Comparison of ENCODE assay signal across 8 cellular contexts in genomic region chr20:50978533-50978932, GRCh38. TPM values are rescaled to one million over a fixed set of nuclear protein-coding genes. Genes with fewer than 3 reads are reported as not detected.
DNase-seq lines count a peak whose midpoint lies in the region; TF ChIP-seq lines count a peak whose summit lies in the region.
"Not testable (repeated sequence)": the region's sequence is repeated elsewhere in the genome, so short reads cannot be mapped to it uniquely, and the experiment has no call there.
"Had no signal": no experiment of that assay in that cellular context is flagged by ENCODE, and none has a peak within 500 bp of the region (broad histone marks: within the 10 kb centered on the region; RNA-seq: fewer than 3 reads in every experiment).

No MANE protein-coding gene starts in this region.

- POLR2A ChIA-PET in HEK293 (lab: Yijun Ruan, JAX); RWPE1 (lab: Yijun Ruan, JAX; ENCODE audit: low non-redundant PET): not testable (repeated sequence)

- H3K36me3 ChIP-seq in HEK293 (ENCODE audit: control insufficient read depth in 2 of 2, insufficient read depth in 1 of 2, low read length in 2 of 2): not testable (repeated sequence)

- DNase-seq in RWPE1 (ENCODE audit: low spot score); activated T-helper 2 cell treated with anti-CD3 and anti-CD28 coated beads, Interferon-gamma antibody, Interleukin-2, Interleukin-4, amounts not matched to agents 10 μg/mL and 5 μg/mL and 100 μg/mL, durations not matched to agents 14 hours and 24 hours and 36 hours (ENCODE audit: low spot score); glutamatergic neuron; nephron progenitor cell: not testable (repeated sequence)

- TF ChIP-seq CTCF in HEK293 (tag by site-specific recombination; IDR thresholded peaks at IDR 0.05); RWPE1 (conservative IDR thresholded peaks at IDR 0.05; ENCODE audit: low read depth); glutamatergic neuron (IDR thresholded peaks at IDR 0.05; ENCODE audit: partially characterized antibody, unreplicated experiment); nephron progenitor cell (IDR thresholded peaks at IDR 0.05): not testable (repeated sequence)

- H3K27ac Mint-ChIP-seq in activated T-helper 2 cell treated with anti-CD3 and anti-CD28 coated beads, Interferon-gamma antibody, Interleukin-2, Interleukin-4, amounts not matched to agents 10 μg/mL and 5 μg/mL and 100 μg/mL, durations not matched to agents 14 hours and 24 hours and 36 hours: peak overlapping the region; percentile 1
- H3K27ac Mint-ChIP-seq in glutamatergic neuron (ENCODE audit: unreplicated experiment): peak overlapping the region; percentile 92
- H3K27ac Mint-ChIP-seq in nephron progenitor cell: peak overlapping the region; percentile 88
- peak overlapping the region; percentile 95 for H3K27ac Mint-ChIP-seq in stimulated activated naive CD8-positive, alpha-beta T cell treated with anti-CD3 and anti-CD28 coated beads, Interleukin-15, Interleukin-2, amounts not matched to agents 100 ng/mL and 50 ng/mL, for 24 hours

- peaks cover 11% of the 10 kb centered on the region for H3K27me3 Mint-ChIP-seq in activated T-helper 2 cell treated with anti-CD3 and anti-CD28 coated beads, Interferon-gamma antibody, Interleukin-2, Interleukin-4, amounts not matched to agents 10 μg/mL and 5 μg/mL and 100 μg/mL, durations not matched to agents 14 hours and 24 hours and 36 hours (ENCODE audit: low read depth)
- not testable (repeated sequence) for H3K27me3 Mint-ChIP-seq in glutamatergic neuron (ENCODE audit: unreplicated experiment)
- H3K27me3 Mint-ChIP-seq in nephron progenitor cell (ENCODE audit: low read depth, poor library complexity): peaks cover 34% of the 10 kb centered on the region
- peaks cover 29% of the 10 kb centered on the region for H3K27me3 Mint-ChIP-seq in stimulated activated naive CD8-positive, alpha-beta T cell treated with anti-CD3 and anti-CD28 coated beads, Interleukin-15, Interleukin-2, amounts not matched to agents 100 ng/mL and 50 ng/mL, for 24 hours

- H3K4me3 ChIP-seq in HEK293 (ENCODE audit: low read depth, low read length): not testable (repeated sequence)

- not testable (repeated sequence) for H3K27ac ChIP-seq in HEK293 (ENCODE audit: extremely low read depth, low read depth, low read length)
- peak overlapping the region; percentile 87 for H3K27ac ChIP-seq in RWPE1

- not testable (repeated sequence) for H3K9me3 ChIP-seq in HEK293 (ENCODE audit: control insufficient read depth, insufficient read depth, low read depth, low read length)

- H3K4me3 Mint-ChIP-seq in activated T-helper 2 cell treated with anti-CD3 and anti-CD28 coated beads, Interferon-gamma antibody, Interleukin-2, Interleukin-4, amounts not matched to agents 10 μg/mL and 5 μg/mL and 100 μg/mL, durations not matched to agents 14 hours and 24 hours and 36 hours (ENCODE audit: low read depth); stimulated activated naive CD8-positive, alpha-beta T cell treated with anti-CD3 and anti-CD28 coated beads, Interleukin-15, Interleukin-2, amounts not matched to agents 100 ng/mL and 50 ng/mL, for 24 hours: not testable (repeated sequence)
- H3K4me3 Mint-ChIP-seq in glutamatergic neuron (ENCODE audit: unreplicated experiment): peak overlapping the region; percentile 59
- peak overlapping the region; percentile 9 for H3K4me3 Mint-ChIP-seq in nephron progenitor cell

- H3K9me3 Mint-ChIP-seq in activated T-helper 2 cell treated with anti-CD3 and anti-CD28 coated beads, Interferon-gamma antibody, Interleukin-2, Interleukin-4, amounts not matched to agents 10 μg/mL and 5 μg/mL and 100 μg/mL, durations not matched to agents 14 hours and 24 hours and 36 hours; glutamatergic neuron (ENCODE audit: unreplicated experiment); stimulated activated naive CD8-positive, alpha-beta T cell treated with anti-CD3 and anti-CD28 coated beads, Interleukin-15, Interleukin-2, amounts not matched to agents 100 ng/mL and 50 ng/mL, for 24 hours: not testable (repeated sequence)
- peaks cover 10% of the 10 kb centered on the region for H3K9me3 Mint-ChIP-seq in nephron progenitor cell

- H3K4me1 ChIP-seq in HEK293 (ENCODE audit: control insufficient read depth, insufficient read depth, low read length): not testable (repeated sequence)

- not testable (repeated sequence) for H3K36me3 Mint-ChIP-seq in activated T-helper 2 cell treated with anti-CD3 and anti-CD28 coated beads, Interferon-gamma antibody, Interleukin-2, Interleukin-4, amounts not matched to agents 10 μg/mL and 5 μg/mL and 100 μg/mL, durations not matched to agents 14 hours and 24 hours and 36 hours (ENCODE audit: low read depth); glutamatergic neuron (ENCODE audit: unreplicated experiment); nephron progenitor cell (ENCODE audit: low read depth); stimulated activated naive CD8-positive, alpha-beta T cell treated with anti-CD3 and anti-CD28 coated beads, Interleukin-15, Interleukin-2, amounts not matched to agents 100 ng/mL and 50 ng/mL, for 24 hours (ENCODE audit: low read depth)

- CTCF ChIA-PET in HEK293 (lab: Yijun Ruan, JAX); RWPE1 (lab: Yijun Ruan, JAX): not testable (repeated sequence)

- peaks cover 21% of the 10 kb centered on the region for H3K4me1 Mint-ChIP-seq in activated T-helper 2 cell treated with anti-CD3 and anti-CD28 coated beads, Interferon-gamma antibody, Interleukin-2, Interleukin-4, amounts not matched to agents 10 μg/mL and 5 μg/mL and 100 μg/mL, durations not matched to agents 14 hours and 24 hours and 36 hours (ENCODE audit: low read depth)
- H3K4me1 Mint-ChIP-seq in glutamatergic neuron (ENCODE audit: low read depth, unreplicated experiment) (peaks cover 26% of the 10 kb centered on the region), nephron progenitor cell (peaks cover 42% of the 10 kb centered on the region)
- H3K4me1 Mint-ChIP-seq in stimulated activated naive CD8-positive, alpha-beta T cell treated with anti-CD3 and anti-CD28 coated beads, Interleukin-15, Interleukin-2, amounts not matched to agents 100 ng/mL and 50 ng/mL, for 24 hours (ENCODE audit: low read depth): peaks cover 40% of the 10 kb centered on the region

- intact Hi-C loops in activated T-helper 2 cell treated with anti-CD3 and anti-CD28 coated beads, Interferon-gamma antibody, Interleukin-2, Interleukin-4, amounts not matched to agents 10 μg/mL and 5 μg/mL and 100 μg/mL, durations not matched to agents 14 hours and 24 hours and 36 hours (cut with micrococcal nuclease): not testable (repeated sequence)

TF ChIP-seq in HEK293, 187 proteins besides CTCF, POLR2A, EP300 and RAD21:
- TF ChIP-seq ZNF513 (tag by site-specific recombination; IDR thresholded peaks at IDR 0.05) (peak; percentile 94), ZNF366 (tag by site-specific recombination; conservative IDR thresholded peaks at IDR 0.05) (0 out of 2 replicates have a peak, but pooled peaks have one; percentile 34)

RNA-seq across cellular contexts. Expression of gene MOCS3, which starts 19.9 kb away (rescaled TPM):
- total RNA-seq in activated T-helper 2 cell treated with anti-CD3 and anti-CD28 coated beads, Interferon-gamma antibody, Interleukin-2, Interleukin-4, amounts not matched to agents 10 μg/mL and 5 μg/mL and 100 μg/mL, durations not matched to agents 14 hours and 24 hours and 36 hours: 4.7 and 4.9 TPM in 2 replicates
- total RNA-seq in glutamatergic neuron (ENCODE audit: unreplicated experiment): 4.1 TPM

RNA-seq across cellular contexts. Expression of gene DPM1, which starts 20.2 kb away (rescaled TPM):
- 59.6 and 60.0 TPM in 2 replicates for total RNA-seq in activated T-helper 2 cell treated with anti-CD3 and anti-CD28 coated beads, Interferon-gamma antibody, Interleukin-2, Interleukin-4, amounts not matched to agents 10 μg/mL and 5 μg/mL and 100 μg/mL, durations not matched to agents 14 hours and 24 hours and 36 hours
- total RNA-seq in glutamatergic neuron (ENCODE audit: unreplicated experiment): 31.9 TPM

RNA-seq across cellular contexts. Expression of gene KCNG1, which starts 44.4 kb away (rescaled TPM):
- total RNA-seq in activated T-helper 2 cell treated with anti-CD3 and anti-CD28 coated beads, Interferon-gamma antibody, Interleukin-2, Interleukin-4, amounts not matched to agents 10 μg/mL and 5 μg/mL and 100 μg/mL, durations not matched to agents 14 hours and 24 hours and 36 hours: 2.2 and 2.3 TPM in 2 replicates
- 3.6 TPM for total RNA-seq in glutamatergic neuron (ENCODE audit: unreplicated experiment)
- total RNA-seq: CD4-positive, CD25-positive, alpha-beta regulatory T cell; CD8-positive, alpha-beta T cell had no signal

RNA-seq across cellular contexts. Expression of gene ADNP, which starts 47.3 kb away (rescaled TPM):
- total RNA-seq in activated T-helper 2 cell treated with anti-CD3 and anti-CD28 coated beads, Interferon-gamma antibody, Interleukin-2, Interleukin-4, amounts not matched to agents 10 μg/mL and 5 μg/mL and 100 μg/mL, durations not matched to agents 14 hours and 24 hours and 36 hours: 64.6 and 64.7 TPM in 2 replicates
- 139 TPM for total RNA-seq in glutamatergic neuron (ENCODE audit: unreplicated experiment)

Comparison
In these comparisons a context has a peak if more than half of its experiments do, and no peak if none do; other contexts are left out.
1. H3K27ac Mint-ChIP-seq: peak in every context shown above with its lines; median percentile 95 in stimulated activated naive CD8-positive, alpha-beta T cell treated with anti-CD3 and anti-CD28 coated beads, Interleukin-15, Interleukin-2, amounts not matched to agents 100 ng/mL and 50 ng/mL, for 24 hours; 92 in glutamatergic neuron; 88 in nephron progenitor cell; 1 in activated T-helper 2 cell treated with anti-CD3 and anti-CD28 coated beads, Interferon-gamma antibody, Interleukin-2, Interleukin-4, amounts not matched to agents 10 μg/mL and 5 μg/mL and 100 μg/mL, durations not matched to agents 14 hours and 24 hours and 36 hours.